1 cellular context compared by ENCODE assay signal in genomic region chr12:34336619-34337465, GRCh38.
TF ChIP-seq lines count a peak whose summit lies in the region.

No MANE protein-coding gene starts in this region.

TF ChIP-seq in SK-N-SH, 30 proteins besides CTCF, POLR2A, EP300 and RAD21 (continued from another document):
- TF ChIP-seq USF1 (IDR thresholded peaks at IDR 0.05; ENCODE audit: borderline replicate concordance, low read depth) (no peak), GABPA (IDR thresholded peaks at IDR 0.05; ENCODE audit: low read depth) (no peak), YY1 (IDR thresholded peaks at IDR 0.05; ENCODE audit: low read depth) (no peak), NFIC (IDR thresholded peaks at IDR 0.05; ENCODE audit: borderline replicate concordance) (peak; percentile 37; the same call in 1 of the 2 replicates), POLR2AphosphoS5 (IDR thresholded peaks at IDR 0.05; ENCODE audit: low read depth, low read length) (no peak), RXRA (IDR thresholded peaks at IDR 0.05; ENCODE audit: borderline replicate concordance, low read depth) (no peak), RCOR1 (IDR thresholded peaks at IDR 0.05; ENCODE audit: low read length) (no peak), MAX (IDR thresholded peaks at IDR 0.05; ENCODE audit: low read depth) (no peak), ZBTB33 (IDR thresholded peaks at IDR 0.05; ENCODE audit: borderline replicate concordance, low read depth) (no peak), FOSL2 (IDR thresholded peaks at IDR 0.05; ENCODE audit: borderline replicate concordance, low read depth) (no peak)
